Comparison of ENCODE assay signal across 1 cellular context in the genomic region with DNA sequence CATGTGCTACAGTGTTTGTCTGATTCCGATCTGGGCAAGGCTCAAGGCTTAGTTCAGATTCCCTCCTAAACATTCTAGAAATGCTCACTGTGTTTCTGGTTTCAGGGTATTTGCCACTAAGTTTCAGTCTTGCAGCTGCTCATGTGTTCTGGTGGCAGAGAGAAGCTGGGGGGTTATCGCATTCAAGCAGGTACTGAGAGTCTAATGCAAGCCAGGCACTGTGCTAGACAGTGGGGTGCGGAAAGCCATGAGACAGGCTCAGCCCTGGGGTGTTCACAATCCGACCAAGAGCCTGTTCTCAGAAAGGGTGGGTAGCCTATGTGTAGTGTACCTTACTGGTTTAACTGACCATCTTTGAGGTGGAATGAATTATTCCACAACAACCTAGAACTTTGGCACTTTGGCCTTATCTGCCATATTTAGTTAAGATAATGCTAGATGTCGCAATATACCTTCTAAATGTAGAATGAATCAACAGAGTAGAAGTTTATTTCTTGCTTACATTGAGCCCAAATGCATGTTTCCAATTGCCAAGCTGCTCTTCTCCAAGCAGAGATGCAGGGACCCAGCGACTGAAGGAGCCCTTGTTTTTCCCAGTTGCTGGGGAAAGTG.
TF ChIP-seq lines count a peak whose summit lies in the region.

No MANE protein-coding gene starts in this region.

TF ChIP-seq in A549, 52 proteins besides CTCF, POLR2A, EP300 and RAD21:
- TF ChIP-seq SREBF2 (IDR thresholded peaks at IDR 0.05) (no peak), CEBPB (IDR thresholded peaks at IDR 0.05) (peak; percentile 48 to 76; a peak in 3 of 4 replicates), PHF8 (IDR thresholded peaks at IDR 0.05; ENCODE audit: borderline replicate concordance, low read depth) (no peak)
- TF ChIP-seq, protein P1, sequence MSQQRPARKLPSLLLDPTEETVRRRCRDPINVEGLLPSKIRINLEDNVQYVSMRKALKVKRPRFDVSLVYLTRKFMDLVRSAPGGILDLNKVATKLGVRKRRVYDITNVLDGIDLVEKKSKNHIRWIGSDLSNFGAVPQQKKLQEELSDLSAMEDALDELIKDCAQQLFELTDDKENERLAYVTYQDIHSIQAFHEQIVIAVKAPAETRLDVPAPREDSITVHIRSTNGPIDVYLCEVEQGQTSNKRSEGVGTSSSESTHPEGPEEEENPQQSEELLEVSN (IDR thresholded peaks at IDR 0.05; ENCODE audit: borderline replicate concordance, low read depth), result no peak
